1 cellular context compared by ENCODE assay signal in the genomic region with DNA sequence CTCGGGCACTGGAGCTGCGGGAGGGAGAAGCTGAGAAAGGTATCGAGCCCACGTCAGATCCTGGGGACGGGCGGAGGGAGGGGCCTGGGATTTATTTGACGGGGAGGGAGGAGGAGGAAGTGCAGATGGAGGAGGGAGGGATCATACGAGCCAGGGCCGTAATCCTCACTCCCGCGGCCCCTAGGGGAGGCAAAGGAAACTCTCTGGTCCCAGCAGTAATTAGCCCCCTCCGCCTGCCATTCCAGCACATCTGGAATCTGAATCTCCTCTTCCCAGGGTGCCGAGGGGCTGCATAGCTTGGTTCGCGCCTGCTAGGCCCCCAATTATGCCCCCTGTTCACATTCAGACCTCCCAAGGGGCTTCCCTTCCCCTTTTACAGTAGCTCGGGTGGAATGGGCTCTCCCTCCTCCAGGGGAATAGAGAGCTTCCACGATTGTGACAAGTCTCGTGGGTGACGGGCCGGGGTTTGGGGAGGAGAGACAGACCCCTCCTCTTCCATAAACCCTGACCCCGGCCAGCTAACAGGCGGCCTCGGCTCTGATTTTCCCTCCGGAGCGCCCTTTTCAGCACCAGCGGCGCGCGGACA.
A peak's percentile ranks its signal among the peaks of the same experiment; 100 is the strongest.
TF ChIP-seq lines count a peak whose summit lies in the region.

A gene (minus strand): TSS at position 35 of the 586 bp plus-strand sequence. CDS start 531 bp downstream, outside the sequence.

TF ChIP-seq in K562, 482 proteins besides CTCF, POLR2A, EP300 and RAD21 (continued from another document and continues in another):
- TF ChIP-seq, protein P1, sequence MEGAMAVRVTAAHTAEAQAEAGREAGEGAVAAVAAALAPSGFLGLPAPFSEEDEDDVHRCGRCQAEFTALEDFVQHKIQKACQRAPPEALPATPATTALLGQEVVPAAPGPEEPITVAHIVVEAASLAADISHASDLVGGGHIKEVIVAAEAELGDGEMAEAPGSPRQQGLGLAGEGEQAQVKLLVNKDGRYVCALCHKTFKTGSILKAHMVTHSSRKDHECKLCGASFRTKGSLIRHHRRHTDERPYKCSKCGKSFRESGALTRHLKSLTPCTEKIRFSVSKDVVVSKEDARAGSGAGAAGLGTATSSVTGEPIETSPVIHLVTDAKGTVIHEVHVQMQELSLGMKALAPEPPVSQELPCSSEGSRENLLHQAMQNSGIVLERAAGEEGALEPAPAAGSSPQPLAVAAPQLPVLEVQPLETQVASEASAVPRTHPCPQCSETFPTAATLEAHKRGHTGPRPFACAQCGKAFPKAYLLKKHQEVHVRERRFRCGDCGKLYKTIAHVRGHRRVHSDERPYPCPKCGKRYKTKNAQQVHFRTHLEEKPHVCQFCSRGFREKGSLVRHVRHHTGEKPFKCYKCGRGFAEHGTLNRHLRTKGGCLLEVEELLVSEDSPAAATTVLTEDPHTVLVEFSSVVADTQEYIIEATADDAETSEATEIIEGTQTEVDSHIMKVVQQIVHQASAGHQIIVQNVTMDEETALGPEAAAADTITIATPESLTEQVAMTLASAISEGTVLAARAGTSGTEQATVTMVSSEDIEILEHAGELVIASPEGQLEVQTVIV (CRISPR knock-in tag; IDR thresholded peaks at IDR 0.05; ENCODE audit: borderline replicate concordance): no peak
- TF ChIP-seq, protein P2, sequence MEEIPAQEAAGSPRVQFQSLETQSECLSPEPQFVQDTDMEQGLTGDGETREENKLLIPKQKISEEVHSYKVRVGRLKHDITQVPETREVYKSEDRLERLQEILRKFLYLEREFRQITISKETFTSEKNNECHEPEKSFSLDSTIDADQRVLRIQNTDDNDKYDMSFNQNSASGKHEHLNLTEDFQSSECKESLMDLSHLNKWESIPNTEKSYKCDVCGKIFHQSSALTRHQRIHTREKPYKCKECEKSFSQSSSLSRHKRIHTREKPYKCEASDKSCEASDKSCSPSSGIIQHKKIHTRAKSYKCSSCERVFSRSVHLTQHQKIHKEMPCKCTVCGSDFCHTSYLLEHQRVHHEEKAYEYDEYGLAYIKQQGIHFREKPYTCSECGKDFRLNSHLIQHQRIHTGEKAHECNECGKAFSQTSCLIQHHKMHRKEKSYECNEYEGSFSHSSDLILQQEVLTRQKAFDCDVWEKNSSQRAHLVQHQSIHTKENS (CRISPR knock-in tag; IDR thresholded peaks at IDR 0.05): no peak
- TF ChIP-seq ZEB2 (IDR thresholded peaks at IDR 0.05) (no peak), ZNF76 (CRISPR knock-in tag; IDR thresholded peaks at IDR 0.05; ENCODE audit: borderline replicate concordance) (no peak), ZNF785 (CRISPR knock-in tag; IDR thresholded peaks at IDR 0.05) (no peak), TAF7 (tag; IDR thresholded peaks at IDR 0.05) (no peak), SNIP1 (IDR thresholded peaks at IDR 0.05; ENCODE audit: low read depth) (no peak), ZNF124 (CRISPR knock-in tag; IDR thresholded peaks at IDR 0.05) (no peak), NRF1 (conservative IDR thresholded peaks at IDR 0.05 in 1 of 2, IDR thresholded peaks at IDR 0.05 in 1 of 2) (0 out of 4 replicates have a peak, but pooled peaks of 1 of the 2 experiments have one; percentile 12), TOE1 (IDR thresholded peaks at IDR 0.05; ENCODE audit: borderline replicate concordance) (no peak), TOE1 (CRISPR knock-in tag; IDR thresholded peaks at IDR 0.05; ENCODE audit: borderline replicate concordance, low read depth) (0 out of 2 replicates have a peak, but pooled peaks have one; percentile 21), JUND (IDR thresholded peaks at IDR 0.05; ENCODE audit: borderline replicate concordance, low read depth, low read length) (no peak), JUND (tag; IDR thresholded peaks at IDR 0.05; ENCODE audit: borderline replicate concordance, low read depth, low read length) (no peak), ARID2 (IDR thresholded peaks at IDR 0.05) (no peak), ZNF699 (CRISPR knock-in tag; IDR thresholded peaks at IDR 0.05; ENCODE audit: insufficient replicate concordance) (no peak), KDM2B (CRISPR knock-in tag; IDR thresholded peaks at IDR 0.05) (no peak), RBM25 (IDR thresholded peaks at IDR 0.05; ENCODE audit: low read depth, low read length, severe bottlenecking) (no peak)
- TF ChIP-seq, protein P3, sequence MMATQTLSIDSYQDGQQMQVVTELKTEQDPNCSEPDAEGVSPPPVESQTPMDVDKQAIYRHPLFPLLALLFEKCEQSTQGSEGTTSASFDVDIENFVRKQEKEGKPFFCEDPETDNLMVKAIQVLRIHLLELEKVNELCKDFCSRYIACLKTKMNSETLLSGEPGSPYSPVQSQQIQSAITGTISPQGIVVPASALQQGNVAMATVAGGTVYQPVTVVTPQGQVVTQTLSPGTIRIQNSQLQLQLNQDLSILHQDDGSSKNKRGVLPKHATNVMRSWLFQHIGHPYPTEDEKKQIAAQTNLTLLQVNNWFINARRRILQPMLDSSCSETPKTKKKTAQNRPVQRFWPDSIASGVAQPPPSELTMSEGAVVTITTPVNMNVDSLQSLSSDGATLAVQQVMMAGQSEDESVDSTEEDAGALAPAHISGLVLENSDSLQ (IDR thresholded peaks at IDR 0.05): 0 out of 2 replicates have a peak, but pooled peaks have one; percentile 6
- TF ChIP-seq, protein P4, sequence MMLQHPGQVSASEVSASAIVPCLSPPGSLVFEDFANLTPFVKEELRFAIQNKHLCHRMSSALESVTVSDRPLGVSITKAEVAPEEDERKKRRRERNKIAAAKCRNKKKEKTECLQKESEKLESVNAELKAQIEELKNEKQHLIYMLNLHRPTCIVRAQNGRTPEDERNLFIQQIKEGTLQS (IDR thresholded peaks at IDR 0.05): no peak
- TF ChIP-seq, protein P4 (CRISPR knock-in tag; conservative IDR thresholded peaks at IDR 0.05): no peak
- TF ChIP-seq, protein P5, sequence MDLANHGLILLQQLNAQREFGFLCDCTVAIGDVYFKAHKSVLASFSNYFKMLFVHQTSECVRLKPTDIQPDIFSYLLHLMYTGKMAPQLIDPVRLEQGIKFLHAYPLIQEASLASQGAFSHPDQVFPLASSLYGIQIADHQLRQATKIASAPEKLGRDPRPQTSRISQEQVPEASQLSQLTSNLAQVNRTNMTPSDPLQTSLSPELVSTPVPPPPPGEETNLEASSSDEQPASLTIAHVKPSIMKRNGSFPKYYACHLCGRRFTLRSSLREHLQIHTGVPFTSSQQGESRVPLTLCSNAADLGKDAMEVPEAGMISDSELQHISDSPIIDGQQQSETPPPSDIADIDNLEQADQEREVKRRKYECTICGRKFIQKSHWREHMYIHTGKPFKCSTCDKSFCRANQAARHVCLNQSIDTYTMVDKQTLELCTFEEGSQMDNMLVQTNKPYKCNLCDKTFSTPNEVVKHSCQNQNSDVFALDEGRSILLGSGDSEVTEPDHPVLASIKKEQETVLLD (IDR thresholded peaks at IDR 0.05): no peak
- TF ChIP-seq, protein P6, sequence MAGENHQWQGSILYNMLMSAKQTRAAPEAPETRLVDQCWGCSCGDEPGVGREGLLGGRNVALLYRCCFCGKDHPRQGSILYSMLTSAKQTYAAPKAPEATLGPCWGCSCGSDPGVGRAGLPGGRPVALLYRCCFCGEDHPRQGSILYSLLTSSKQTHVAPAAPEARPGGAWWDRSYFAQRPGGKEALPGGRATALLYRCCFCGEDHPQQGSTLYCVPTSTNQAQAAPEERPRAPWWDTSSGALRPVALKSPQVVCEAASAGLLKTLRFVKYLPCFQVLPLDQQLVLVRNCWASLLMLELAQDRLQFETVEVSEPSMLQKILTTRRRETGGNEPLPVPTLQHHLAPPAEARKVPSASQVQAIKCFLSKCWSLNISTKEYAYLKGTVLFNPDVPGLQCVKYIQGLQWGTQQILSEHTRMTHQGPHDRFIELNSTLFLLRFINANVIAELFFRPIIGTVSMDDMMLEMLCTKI (IDR thresholded peaks at IDR 0.05; ENCODE audit: partially characterized antibody): no peak
- TF ChIP-seq, protein P7, sequence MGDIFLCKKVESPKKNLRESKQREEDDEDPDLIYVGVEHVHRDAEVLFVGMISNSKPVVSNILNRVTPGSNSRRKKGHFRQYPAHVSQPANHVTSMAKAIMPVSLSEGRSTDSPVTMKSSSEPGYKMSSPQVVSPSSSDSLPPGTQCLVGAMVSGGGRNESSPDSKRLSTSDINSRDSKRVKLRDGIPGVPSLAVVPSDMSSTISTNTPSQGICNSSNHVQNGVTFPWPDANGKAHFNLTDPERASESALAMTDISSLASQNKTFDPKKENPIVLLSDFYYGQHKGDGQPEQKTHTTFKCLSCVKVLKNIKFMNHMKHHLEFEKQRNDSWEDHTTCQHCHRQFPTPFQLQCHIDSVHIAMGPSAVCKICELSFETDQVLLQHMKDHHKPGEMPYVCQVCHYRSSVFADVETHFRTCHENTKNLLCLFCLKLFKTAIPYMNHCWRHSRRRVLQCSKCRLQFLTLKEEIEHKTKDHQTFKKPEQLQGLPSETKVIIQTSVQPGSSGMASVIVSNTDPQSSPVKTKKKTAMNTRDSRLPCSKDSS (IDR thresholded peaks at IDR 0.05; ENCODE audit: low read depth, partially characterized antibody): no peak
- TF ChIP-seq, protein P8, sequence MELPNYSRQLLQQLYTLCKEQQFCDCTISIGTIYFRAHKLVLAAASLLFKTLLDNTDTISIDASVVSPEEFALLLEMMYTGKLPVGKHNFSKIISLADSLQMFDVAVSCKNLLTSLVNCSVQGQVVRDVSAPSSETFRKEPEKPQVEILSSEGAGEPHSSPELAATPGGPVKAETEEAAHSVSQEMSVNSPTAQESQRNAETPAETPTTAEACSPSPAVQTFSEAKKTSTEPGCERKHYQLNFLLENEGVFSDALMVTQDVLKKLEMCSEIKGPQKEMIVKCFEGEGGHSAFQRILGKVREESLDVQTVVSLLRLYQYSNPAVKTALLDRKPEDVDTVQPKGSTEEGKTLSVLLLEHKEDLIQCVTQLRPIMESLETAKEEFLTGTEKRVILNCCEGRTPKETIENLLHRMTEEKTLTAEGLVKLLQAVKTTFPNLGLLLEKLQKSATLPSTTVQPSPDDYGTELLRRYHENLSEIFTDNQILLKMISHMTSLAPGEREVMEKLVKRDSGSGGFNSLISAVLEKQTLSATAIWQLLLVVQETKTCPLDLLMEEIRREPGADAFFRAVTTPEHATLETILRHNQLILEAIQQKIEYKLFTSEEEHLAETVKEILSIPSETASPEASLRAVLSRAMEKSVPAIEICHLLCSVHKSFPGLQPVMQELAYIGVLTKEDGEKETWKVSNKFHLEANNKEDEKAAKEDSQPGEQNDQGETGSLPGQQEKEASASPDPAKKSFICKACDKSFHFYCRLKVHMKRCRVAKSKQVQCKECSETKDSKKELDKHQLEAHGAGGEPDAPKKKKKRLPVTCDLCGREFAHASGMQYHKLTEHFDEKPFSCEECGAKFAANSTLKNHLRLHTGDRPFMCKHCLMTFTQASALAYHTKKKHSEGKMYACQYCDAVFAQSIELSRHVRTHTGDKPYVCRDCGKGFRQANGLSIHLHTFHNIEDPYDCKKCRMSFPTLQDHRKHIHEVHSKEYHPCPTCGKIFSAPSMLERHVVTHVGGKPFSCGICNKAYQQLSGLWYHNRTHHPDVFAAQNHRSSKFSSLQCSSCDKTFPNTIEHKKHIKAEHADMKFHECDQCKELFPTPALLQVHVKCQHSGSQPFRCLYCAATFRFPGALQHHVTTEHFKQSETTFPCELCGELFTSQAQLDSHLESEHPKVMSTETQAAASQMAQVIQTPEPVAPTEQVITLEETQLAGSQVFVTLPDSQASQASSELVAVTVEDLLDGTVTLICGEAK (IDR thresholded peaks at IDR 0.05): no peak
- TF ChIP-seq, protein P8 (CRISPR knock-in tag; IDR thresholded peaks at IDR 0.05): no peak
- TF ChIP-seq, protein P9, sequence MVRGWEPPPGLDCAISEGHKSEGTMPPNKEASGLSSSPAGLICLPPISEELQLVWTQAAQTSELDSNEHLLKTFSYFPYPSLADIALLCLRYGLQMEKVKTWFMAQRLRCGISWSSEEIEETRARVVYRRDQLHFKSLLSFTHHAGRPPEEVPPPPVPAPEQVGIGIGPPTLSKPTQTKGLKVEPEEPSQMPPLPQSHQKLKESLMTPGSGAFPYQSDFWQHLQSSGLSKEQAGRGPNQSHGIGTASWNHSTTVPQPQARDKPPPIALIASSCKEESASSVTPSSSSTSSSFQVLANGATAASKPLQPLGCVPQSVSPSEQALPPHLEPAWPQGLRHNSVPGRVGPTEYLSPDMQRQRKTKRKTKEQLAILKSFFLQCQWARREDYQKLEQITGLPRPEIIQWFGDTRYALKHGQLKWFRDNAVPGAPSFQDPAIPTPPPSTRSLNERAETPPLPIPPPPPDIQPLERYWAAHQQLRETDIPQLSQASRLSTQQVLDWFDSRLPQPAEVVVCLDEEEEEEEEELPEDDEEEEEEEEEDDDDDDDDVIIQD (CRISPR knock-in tag; IDR thresholded peaks at IDR 0.05): no peak
